3 cellular contexts compared by ENCODE assay signal in genomic region chr13:47757681-47758080, GRCh38.
"Had no signal": no experiment of that assay in that cellular context is flagged by ENCODE, and none has a peak within 500 bp of the region (broad histone marks: within the 10 kb centered on the region; RNA-seq: fewer than 3 reads in every experiment).

No MANE protein-coding gene starts in this region.

- DNase-seq: GDM1, GF-D8 had no signal

- ATAC-seq: GM12878 had no signal

- H3K4me3 ChIP-seq: GM12878 had no signal
